ENCODE assay signal across 9 cellular contexts in genomic region chrX:101391831-101392230, GRCh38. TPM values are rescaled to one million over a fixed set of nuclear protein-coding genes. Genes with fewer than 3 reads are reported as not detected.
DNase-seq lines count a peak whose midpoint lies in the region; ATAC-seq, FAIRE-seq and TF ChIP-seq lines count a peak whose summit lies in the region.
"Had no signal": no experiment of that assay in that cellular context is flagged by ENCODE, and none has a peak within 500 bp of the region (broad histone marks: within the 10 kb centered on the region; RNA-seq: fewer than 3 reads in every experiment).

No MANE protein-coding gene starts in this region.

- H3K36me3 Mint-ChIP-seq in stimulated activated naive CD8-positive, alpha-beta T cell treated with anti-CD3 and anti-CD28 coated beads, Interleukin-15, Interleukin-2, amounts not matched to agents 100 ng/mL and 50 ng/mL, for 24 hours (ENCODE audit: low read depth) = peaks cover 47% of the 10 kb centered on the region
- peaks cover 59% of the 10 kb centered on the region for H3K36me3 Mint-ChIP-seq in MCF 10A (ENCODE audit: insufficient read depth, unreplicated experiment)
- peaks cover 6% of the 10 kb centered on the region for H3K36me3 Mint-ChIP-seq in mesothelial cell of epicardium

- intact Hi-C loops in MCF 10A (cut with micrococcal nuclease) = no loop called here

- no peak for DNase-seq in stimulated activated naive CD8-positive, alpha-beta T cell treated with anti-CD3 and anti-CD28 coated beads, Interleukin-15, Interleukin-2, amounts not matched to agents 100 U/mL and 50 U/mL, for 24 hours
- DNase-seq in MCF 10A (ENCODE audit: unreplicated experiment) (no peak), mesothelial cell of epicardium (ENCODE audit: low spot score in 2 of 2, unreplicated experiment in 2 of 2) (no peak), HTR-8/SVneo (ENCODE audit: insufficient read length, low spot score) (no peak), GF-D8 (lab: John Stamatoyannopoulos, UW) (no peak)

- FAIRE-seq in HTR-8/SVneo (lab: Jason Lieb, UNC) = no peak

- no TSS peak for BruUV-seq in MCF 10A (replicated peaks; lab: Mats Ljungman, UMichigan)

- no peak for TF ChIP-seq CTCF in MCF 10A (IDR thresholded peaks at IDR 0.05; ENCODE audit: unreplicated experiment)
- no peak for TF ChIP-seq CTCF in mesothelial cell of epicardium (IDR thresholded peaks at IDR 0.05; ENCODE audit: unreplicated experiment)

- CTCF ChIA-PET in MCF 10A (lab: Yijun Ruan, JAX) = interaction anchor here (0.5 to 1.6 kb wide), 3 partner anchors 10 to 245 kb away, joined by 3 to 12 read pairs (median 5); no protein-coding TSS in a partner anchor

- H3K27me3 Mint-ChIP-seq in stimulated activated naive CD8-positive, alpha-beta T cell treated with anti-CD3 and anti-CD28 coated beads, Interleukin-15, Interleukin-2, amounts not matched to agents 100 ng/mL and 50 ng/mL, for 24 hours = no peaks in the 10 kb centered on the region
- peaks cover 13% of the 10 kb centered on the region for H3K27me3 Mint-ChIP-seq in MCF 10A (ENCODE audit: insufficient read depth, unreplicated experiment)
- H3K27me3 Mint-ChIP-seq in mesothelial cell of epicardium (ENCODE audit: low read depth) = no peaks in the 10 kb centered on the region

- peak overlapping the region; percentile 97 for H3K27ac Mint-ChIP-seq in stimulated activated naive CD8-positive, alpha-beta T cell treated with anti-CD3 and anti-CD28 coated beads, Interleukin-15, Interleukin-2, amounts not matched to agents 100 ng/mL and 50 ng/mL, for 24 hours
- peak overlapping the region; percentile 90 for H3K27ac Mint-ChIP-seq in MCF 10A (ENCODE audit: low read depth, unreplicated experiment)
- peak overlapping the region; percentile 93 for H3K27ac Mint-ChIP-seq in mesothelial cell of epicardium

- peak overlapping the region; percentile 93 for H3K4me3 Mint-ChIP-seq in stimulated activated naive CD8-positive, alpha-beta T cell treated with anti-CD3 and anti-CD28 coated beads, Interleukin-15, Interleukin-2, amounts not matched to agents 100 ng/mL and 50 ng/mL, for 24 hours
- peak overlapping the region; percentile 85 for H3K4me3 Mint-ChIP-seq in MCF 10A (ENCODE audit: unreplicated experiment)
- H3K4me3 Mint-ChIP-seq in mesothelial cell of epicardium = peak overlapping the region; percentile 94

- H3K9me3 Mint-ChIP-seq in stimulated activated naive CD8-positive, alpha-beta T cell treated with anti-CD3 and anti-CD28 coated beads, Interleukin-15, Interleukin-2, amounts not matched to agents 100 ng/mL and 50 ng/mL, for 24 hours = no peaks in the 10 kb centered on the region
- H3K9me3 Mint-ChIP-seq in MCF 10A (ENCODE audit: unreplicated experiment) (no peaks in the 10 kb centered on the region), mesothelial cell of epicardium (no peaks in the 10 kb centered on the region)

- no peak for ATAC-seq in stimulated activated naive CD8-positive, alpha-beta T cell treated with anti-CD3 and anti-CD28 coated beads, Interleukin-15, Interleukin-2, amounts not matched to agents 100 U/mL and 50 U/mL, for 24 hours
- no peak for ATAC-seq in HG03342 (IDR thresholded peaks at IDR 0.05; ENCODE audit: unreplicated experiment)
- no peak for ATAC-seq in HG02623 (IDR thresholded peaks at IDR 0.05; ENCODE audit: unreplicated experiment)

- peaks cover 11% of the 10 kb centered on the region for H3K4me1 Mint-ChIP-seq in stimulated activated naive CD8-positive, alpha-beta T cell treated with anti-CD3 and anti-CD28 coated beads, Interleukin-15, Interleukin-2, amounts not matched to agents 100 ng/mL and 50 ng/mL, for 24 hours (ENCODE audit: low read depth)
- H3K4me1 Mint-ChIP-seq in MCF 10A (ENCODE audit: insufficient read depth, unreplicated experiment) (no peaks in the 10 kb centered on the region), mesothelial cell of epicardium (peaks cover 13% of the 10 kb centered on the region)

- POLR2A ChIA-PET in MCF 10A (lab: Yijun Ruan, JAX) = interaction anchor here (0.7 to 3.4 kb wide), 5 partner anchors 8 to 44 kb away, joined by 4 to 54 read pairs (median 10); partner anchors contain the start of genes GLA, HNRNPH2 and TIMM8A

RNA-seq across cellular contexts. Expression of gene RPL36A, which starts 1.0 kb away (rescaled TPM):
- total RNA-seq in MCF 10A (2022) = 445 and 482 TPM in 2 replicates
- 298 to 311 TPM (median 303 TPM) in 3 replicates for total RNA-seq in mesothelial cell of epicardium

RNA-seq across cellular contexts. Expression of gene BTK, which starts 5.8 kb away (rescaled TPM):
- total RNA-seq in MCF 10A (2022) = not detected in 2 replicates
- 0.07 to 0.42 TPM (median 0.20 TPM) in 3 replicates for total RNA-seq in mesothelial cell of epicardium
- total RNA-seq: HT1080 had no signal

RNA-seq across cellular contexts. Expression of gene GLA, which starts 15.9 kb away (rescaled TPM):
- total RNA-seq in MCF 10A (2022) = 11.7 and 13.3 TPM in 2 replicates
- total RNA-seq in mesothelial cell of epicardium = 23.8 to 25.0 TPM (median 24.2 TPM) in 3 replicates

RNA-seq across cellular contexts. Expression of gene HNRNPH2, which starts 16.2 kb away (rescaled TPM):
- total RNA-seq in MCF 10A (2022) = 35.5 and 44.2 TPM in 2 replicates
- 60.8 to 63.0 TPM (median 61.6 TPM) in 3 replicates for total RNA-seq in mesothelial cell of epicardium

RNA-seq across cellular contexts. Expression of gene TIMM8A, which starts 43.3 kb away (rescaled TPM):
- total RNA-seq in MCF 10A (2022) (14.9 and 17.2 TPM in 2 replicates), mesothelial cell of epicardium (12.2 to 16.7 TPM (median 14.3 TPM) in 3 replicates)
